ENCODE assay signal across 13 cellular contexts in the genomic region with DNA sequence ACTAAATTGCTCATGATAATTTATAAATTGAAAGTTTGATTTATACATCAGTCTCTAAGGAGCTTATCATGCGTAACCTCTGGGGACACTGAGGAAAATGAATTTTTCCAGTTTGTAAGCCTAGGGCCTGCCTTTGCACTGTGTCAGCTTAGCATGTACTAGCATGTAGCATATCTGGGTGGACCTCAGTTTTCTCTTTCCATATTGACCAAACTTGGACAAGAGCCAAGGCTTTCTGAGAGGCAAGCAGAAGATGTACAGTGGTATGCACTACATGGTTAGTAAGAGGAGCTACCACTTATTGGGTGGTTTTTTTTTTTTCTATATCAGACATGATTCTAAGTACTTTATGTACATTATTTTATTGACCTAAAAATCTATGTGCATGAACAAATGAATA.
DNase-seq lines count a peak whose midpoint lies in the region; ATAC-seq and TF ChIP-seq lines count a peak whose summit lies in the region.
"Had no signal": no experiment of that assay in that cellular context is flagged by ENCODE, and none has a peak within 500 bp of the region (broad histone marks: within the 10 kb centered on the region; RNA-seq: fewer than 3 reads in every experiment).

No MANE protein-coding gene starts in this region.

- no peak overlapping the region for H3K4me3 ChIP-seq in epithelial cell of esophagus (ENCODE audit: low read length)
- H3K4me3 ChIP-seq: A549 had no signal

- no peak for ATAC-seq in HG02840 (IDR thresholded peaks at IDR 0.05; ENCODE audit: low FRiP score, unreplicated experiment)
- ATAC-seq: A549, HepG2 had no signal

- DNase-seq in DMS 273 (lab: John Stamatoyannopoulos, UW; ENCODE audit: unreplicated experiment), result peak; percentile 1
- DNase-seq in DMS 273 treated with DMSO at 0.1 percent for 48 hours (lab: John Stamatoyannopoulos, UW), result no peak
- DNase-seq in NCI-H345 (lab: John Stamatoyannopoulos, UW), result peak; percentile 4
- no peak for DNase-seq in NCI-H345 treated with DMSO at 0.1 percent for 48 hours (lab: John Stamatoyannopoulos, UW; ENCODE audit: unreplicated experiment)
- DNase-seq in epithelial cell of esophagus (ENCODE audit: low read depth), result peak; percentile 82
- DNase-seq in KG1 (lab: John Stamatoyannopoulos, UW), result no peak
- DNase-seq: AML-193; Caco-2; CD4-positive, alpha-beta T cell; H9 had no signal

- TF ChIP-seq CTCF in epithelial cell of esophagus (IDR thresholded peaks at IDR 0.05; ENCODE audit: insufficient read depth, low read depth, low read length, missing control alignments), result no peak

Comparison
In these comparisons a context has a peak if more than half of its experiments do, and no peak if none do; other contexts are left out.
1. DNase-seq: peak in DMS 273 (single experiment), NCI-H345 (single experiment) and epithelial cell of esophagus (single experiment); none in DMS 273 treated with DMSO at 0.1 percent for 48 hours (single experiment), NCI-H345 treated with DMSO at 0.1 percent for 48 hours (single experiment) and KG1 (single experiment).